ENCODE assay signal across 3 cellular contexts in genomic region chr6:127732927-127733326, GRCh38.
A peak's percentile ranks its signal among the peaks of the same experiment; 100 is the strongest.
TF ChIP-seq lines count a peak whose summit lies in the region.

No MANE protein-coding gene starts in this region.

TF ChIP-seq in HepG2, 621 proteins besides CTCF, POLR2A, EP300 and RAD21:
- TF ChIP-seq ZNF136 (CRISPR knock-in tag; IDR thresholded peaks at IDR 0.05; ENCODE audit: low read depth) = no peak
- TF ChIP-seq CEBPB (IDR thresholded peaks at IDR 0.05; ENCODE audit: borderline replicate concordance, low read depth, low read length) = peak; percentile 71

TF ChIP-seq in GM12891, 5 proteins besides CTCF, POLR2A, EP300 and RAD21:
- no peak for TF ChIP-seq TAF1 (IDR thresholded peaks at IDR 0.05; ENCODE audit: low read depth, low read length)
- TF ChIP-seq POU2F2 (IDR thresholded peaks at IDR 0.05; ENCODE audit: low read depth, low read length) = no peak
- no peak for TF ChIP-seq PAX5 (IDR thresholded peaks at IDR 0.05; ENCODE audit: insufficient read depth, low read length, severe bottlenecking)
- TF ChIP-seq SPI1 (IDR thresholded peaks at IDR 0.05; ENCODE audit: low read depth, low read length) = peak; percentile 26; the same call in 1 of the 2 replicates
- TF ChIP-seq POLR2AphosphoS5 (IDR thresholded peaks at IDR 0.05; ENCODE audit: low read depth, low read length) = no peak

TF ChIP-seq in K562, 482 proteins besides CTCF, POLR2A, EP300 and RAD21:
- TF ChIP-seq ERF (CRISPR knock-in tag; IDR thresholded peaks at IDR 0.05) = no peak
- no peak for TF ChIP-seq MCM5 (IDR thresholded peaks at IDR 0.05; ENCODE audit: low read depth)
- 0 out of 2 replicates have a peak, but pooled peaks have one; percentile 7 for TF ChIP-seq CEBPB (tag; IDR thresholded peaks at IDR 0.05)
